8 cellular contexts compared by ENCODE assay signal in genomic region chr20:41047279-41047974, GRCh38. TPM values are rescaled to one million over a fixed set of nuclear protein-coding genes. Genes with fewer than 3 reads are reported as not detected.
DNase-seq lines count a peak whose midpoint lies in the region; ATAC-seq and TF ChIP-seq lines count a peak whose summit lies in the region.

No MANE protein-coding gene starts in this region.

- DNase-seq in activated CD4-positive, alpha-beta T cell treated with anti-CD3 and anti-CD28 coated beads, Interleukin-2, amount 10 ng/mL, durations not matched to agents 24 days and 14 days = peak; percentile 70
- DNase-seq in activated CD4-positive, alpha-beta T cell treated with anti-CD3 and anti-CD28 coated beads, Interleukin-2, amount 50 U/mL, for 4 hours = no peak
- no peak for DNase-seq in T-cell
- DNase-seq in immature natural killer cell = no peak
- DNase-seq in tibial artery = no peak
- DNase-seq in putamen (ENCODE audit: low spot score) = no peak
- no peak for DNase-seq in hypothalamus (lab: John Stamatoyannopoulos, UW)
- DNase-seq in SHP77 (lab: John Stamatoyannopoulos, UW) = no peak

- no peaks in the 10 kb centered on the region for H3K36me3 ChIP-seq in tibial artery

- H3K27me3 Mint-ChIP-seq in activated CD4-positive, alpha-beta T cell treated with anti-CD3 and anti-CD28 coated beads, Interleukin-2, amount 10 ng/mL, durations not matched to agents 24 days and 14 days = no peaks in the 10 kb centered on the region
- H3K27me3 Mint-ChIP-seq in T-cell (no peaks in the 10 kb centered on the region), immature natural killer cell (ENCODE audit: low read depth in 3 of 3) (peaks cover 0 to 2% (median 0%) of the 10 kb centered on the region in 3 donors)

- peak; percentile 6 to 24 (median 6) for ATAC-seq in T-cell (replicated peaks in 1 of 4)

- peaks cover 0 to 90% (median 55%) of the 10 kb centered on the region in 4 donors for H3K4me1 ChIP-seq in tibial artery

- CTCF ChIA-PET in T-cell (lab: Charles Lee) = interaction anchor here (0.6 to 1.2 kb wide), 4 partner anchors 10 to 57 kb away, joined by 3 to 5 read pairs (median 4); no protein-coding TSS in a partner anchor

- H3K4me3 ChIP-seq in tibial artery = peak overlapping the region; percentile 19 to 25

- H3K9me3 ChIP-seq in tibial artery = no peaks in the 10 kb centered on the region

- TF ChIP-seq CTCF in tibial artery (IDR thresholded peaks at IDR 0.05) = no peak

- POLR2A ChIA-PET in T-cell (lab: Charles Lee) = interaction anchor here (0.6 to 1.9 kb wide), 8 partner anchors 10 to 258 kb away, joined by 3 to 5 read pairs (median 4); no protein-coding TSS in a partner anchor

- H3K9me3 Mint-ChIP-seq in activated CD4-positive, alpha-beta T cell treated with anti-CD3 and anti-CD28 coated beads, Interleukin-2, amount 10 ng/mL, durations not matched to agents 24 days and 14 days = no peaks in the 10 kb centered on the region
- no peaks in the 10 kb centered on the region for H3K9me3 Mint-ChIP-seq in T-cell
- no peaks in the 10 kb centered on the region for H3K9me3 Mint-ChIP-seq in immature natural killer cell

- intact Hi-C loops in activated CD4-positive, alpha-beta T cell treated with anti-CD3 and anti-CD28 coated beads, Interleukin-2, amount 10 ng/mL, durations not matched to agents 24 days and 14 days (cut with micrococcal nuclease) = loop anchor here (1.0 to 5.0 kb wide), 2 partner anchors 8 to 35 kb away; no protein-coding TSS in a partner anchor
- intact Hi-C loops in tibial artery (cut with DNase I; ENCODE audit: low total_unique reads) = no loop called here

- H3K4me3 Mint-ChIP-seq in activated CD4-positive, alpha-beta T cell treated with anti-CD3 and anti-CD28 coated beads, Interleukin-2, amount 10 ng/mL, durations not matched to agents 24 days and 14 days = peak overlapping the region; percentile 86
- H3K4me3 Mint-ChIP-seq in T-cell (peak overlapping the region; percentile 76 to 79 (median 77)), immature natural killer cell (peak overlapping the region; percentile 77 to 90 (median 81))

- peaks cover 77% of the 10 kb centered on the region for H3K4me1 Mint-ChIP-seq in activated CD4-positive, alpha-beta T cell treated with anti-CD3 and anti-CD28 coated beads, Interleukin-2, amount 10 ng/mL, durations not matched to agents 24 days and 14 days
- H3K4me1 Mint-ChIP-seq in T-cell = peaks cover 94 to 96% (median 95%) of the 10 kb centered on the region in 3 donors
- peaks cover 88 to 94% of the 10 kb centered on the region in 2 donors for H3K4me1 Mint-ChIP-seq in immature natural killer cell

- H3K36me3 Mint-ChIP-seq in activated CD4-positive, alpha-beta T cell treated with anti-CD3 and anti-CD28 coated beads, Interleukin-2, amount 10 ng/mL, durations not matched to agents 24 days and 14 days (ENCODE audit: low read depth) = peaks cover 31% of the 10 kb centered on the region
- H3K36me3 Mint-ChIP-seq in T-cell (peaks cover 7% of the 10 kb centered on the region), immature natural killer cell (no peaks in the 10 kb centered on the region)

- H3K27ac ChIP-seq in tibial artery = peak overlapping the region in 1 of 2 donors; percentile 34

- peak overlapping the region; percentile 81 for H3K27ac Mint-ChIP-seq in activated CD4-positive, alpha-beta T cell treated with anti-CD3 and anti-CD28 coated beads, Interleukin-2, amount 10 ng/mL, durations not matched to agents 24 days and 14 days
- peak overlapping the region; percentile 86 to 92 for H3K27ac Mint-ChIP-seq in T-cell
- peak overlapping the region; percentile 88 to 95 (median 94) for H3K27ac Mint-ChIP-seq in immature natural killer cell

- H3K27me3 ChIP-seq in tibial artery = no peaks in the 10 kb centered on the region

RNA-seq across cellular contexts. Expression of gene TOP1, which starts 18.8 kb away (rescaled TPM):
- 117 TPM in 2 replicates for total RNA-seq in activated CD4-positive, alpha-beta T cell treated with anti-CD3 and anti-CD28 coated beads, Interleukin-2, amount 10 ng/mL, durations not matched to agents 24 days and 14 days
- total RNA-seq in T-cell = 10 to 100 TPM; 30.2 to 41.2 (median 38.1) TPM
- polyA plus RNA-seq in immature natural killer cell = 10 to 100 TPM in 1 of 3 donors, 1 to 10 TPM in 2; 5.0 to 16.0 (median 5.3) TPM
